Comparison of ENCODE assay signal across 18 cellular contexts in genomic region chr5:13234-13633, GRCh38.
"Had no signal": no experiment of that assay in that cellular context is flagged by ENCODE, and none has a peak within 500 bp of the region (broad histone marks: within the 10 kb centered on the region; RNA-seq: fewer than 3 reads in every experiment).

No MANE protein-coding gene starts in this region.

- H3K36me3 ChIP-seq: esophagus squamous epithelium, gastroesophageal sphincter, heart right ventricle, left lung, lower lobe of right lung had no signal

- H3K4me1 ChIP-seq: esophagus squamous epithelium, foreskin keratinocyte, gastroesophageal sphincter, heart right ventricle, left lung, lower lobe of right lung had no signal

- H3K4me3 ChIP-seq: coronary artery, dorsolateral prefrontal cortex, esophagus squamous epithelium, gastroesophageal sphincter, heart right ventricle, left lung, lower lobe of right lung had no signal

- H3K27ac ChIP-seq: coronary artery, dorsolateral prefrontal cortex, esophagus squamous epithelium, foreskin keratinocyte, gastroesophageal sphincter, heart right ventricle, left lung, lower lobe of right lung had no signal

- DNase-seq: dermis blood vessel endothelial cell; dorsolateral prefrontal cortex; effector CD4-positive, alpha-beta T cell; effector memory CD4-positive, alpha-beta T cell; esophagus squamous epithelium; foreskin keratinocyte; glutamatergic neuron; head of caudate nucleus; heart right ventricle; hippocampal formation; left cardiac atrium; left lung; left ventricle myocardium superior; lower lobe of right lung; mesendoderm; midbrain had no signal

- H3K27me3 ChIP-seq: foreskin keratinocyte, gastroesophageal sphincter, heart right ventricle, left lung had no signal

- H3K9me3 ChIP-seq: esophagus squamous epithelium, gastroesophageal sphincter, heart right ventricle, left lung, lower lobe of right lung had no signal

- ATAC-seq: foreskin keratinocyte, gastroesophageal sphincter, heart right ventricle, left cardiac atrium, left lung, left ventricle myocardium superior, lower lobe of right lung had no signal
